ENCODE assay signal across 34 cellular contexts in the genomic region with DNA sequence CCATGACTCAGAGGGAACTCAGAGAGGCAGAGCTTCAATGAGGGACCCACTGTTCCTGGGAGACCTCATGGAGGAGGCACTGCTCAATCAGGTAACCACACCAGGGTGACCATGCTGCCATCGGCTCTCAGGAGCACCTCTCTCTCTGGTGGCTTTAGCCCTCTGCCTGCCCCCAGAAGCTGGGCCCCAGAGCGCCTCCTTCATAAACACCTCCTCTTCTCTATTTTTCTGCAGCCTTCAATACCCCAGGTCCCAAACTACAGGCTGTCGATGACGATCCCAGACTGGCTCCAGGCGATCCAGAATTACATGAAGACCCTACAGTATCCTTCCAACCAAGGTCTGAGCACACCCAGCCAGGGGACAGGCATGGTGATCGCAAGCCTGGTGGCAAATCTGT. TPM values are rescaled to one million over a fixed set of nuclear protein-coding genes. Genes with fewer than 3 reads are reported as not detected.
"Had no signal": no experiment of that assay in that cellular context is flagged by ENCODE, and none has a peak within 500 bp of the region (broad histone marks: within the 10 kb centered on the region; RNA-seq: fewer than 3 reads in every experiment).

No MANE protein-coding gene starts in this region.

- ATAC-seq: activated CD4-positive, alpha-beta T cell treated with anti-CD3 and anti-CD28 coated beads for 36 hours; foreskin keratinocyte; gastrocnemius medialis; heart left ventricle; T-helper 17 cell had no signal

- H3K4me1 ChIP-seq: esophagus muscularis mucosa, foreskin keratinocyte, gastrocnemius medialis, heart left ventricle had no signal

- FAIRE-seq: astrocyte, bronchial epithelial cell had no signal

- H3K9me3 ChIP-seq: esophagus muscularis mucosa, gastrocnemius medialis, heart left ventricle had no signal

- DNase-seq: activated CD4-positive, alpha-beta memory T cell treated with anti-CD3 and anti-CD28 coated beads, Interleukin-2, amount 10 ng/mL, durations not matched to agents 7 days and 5 days; activated CD4-positive, alpha-beta T cell treated with anti-CD3 and anti-CD28 coated beads for 36 hours; activated CD4-positive, alpha-beta T cell treated with anti-CD3 and anti-CD28 coated beads, Interleukin-2, amount 10 ng/mL, durations not matched to agents 24 days and 14 days; activated CD4-positive, CD25-positive, alpha-beta regulatory T cell; activated CD4-positive, CD25-positive, alpha-beta regulatory T cell treated with anti-CD3 and anti-CD28 coated beads, Interleukin-2, amount 50 U/mL, for 72 hours; activated CD8-positive, alpha-beta memory T cell treated with anti-CD3 and anti-CD28 coated beads, Interleukin-2, amount 50 U/mL, for 48 hours; activated gamma-delta T cell treated with Interleukin-2 at 50 U/mL for 16 hours; activated naive CD4-positive, alpha-beta T cell treated with anti-CD3 and anti-CD28 coated beads, Interleukin-2, amount 50 U/mL, for 16 hours; activated naive CD4-positive, alpha-beta T cell treated with Interleukin-2 at 50 U/mL for 16 hours; activated T-cell treated with anti-CD3 and anti-CD28 coated beads for 4 hours; activated T-cell treated with anti-CD3 and anti-CD28 coated beads, Interleukin-2, amount 50 U/mL, for 4 hours; amniotic stem cell; anterior cingulate cortex; brain microvascular endothelial cell; dorsolateral prefrontal cortex; effector memory CD4-positive, alpha-beta T cell; erythroblast; foreskin keratinocyte; gastrocnemius medialis; glutamatergic neuron; heart left ventricle; T-helper 1 cell; T-helper 17 cell; T1000; WERI-Rb-1 had no signal

- H3K27me3 ChIP-seq: brain microvascular endothelial cell, gastrocnemius medialis, heart left ventricle had no signal

- H3K4me3 Mint-ChIP-seq: activated CD4-positive, alpha-beta memory T cell treated with anti-CD3 and anti-CD28 coated beads, Interleukin-2, amount 10 ng/mL, durations not matched to agents 7 days and 5 days; activated CD4-positive, alpha-beta T cell treated with anti-CD3 and anti-CD28 coated beads for 36 hours; activated CD4-positive, alpha-beta T cell treated with anti-CD3 and anti-CD28 coated beads, Interleukin-2, amount 10 ng/mL, durations not matched to agents 24 days and 14 days; activated naive CD8-positive, alpha-beta T cell; activated T-cell treated with anti-CD3 and anti-CD28 coated beads, Interleukin-2, amount 50 U/mL, for 4 hours; central memory CD8-positive, alpha-beta T cell; dendritic cell treated with granulocyte-macrophage colony-stimulating factor and Interleukin-4, amounts not matched to agents 40 ng/mL and 50 ng/mL, for 4 days; T-helper 17 cell; T-helper 2 cell treated with Interferon-gamma antibody and Interleukin-4, amounts not matched to agents 5 μg/mL and 100 μg/mL, for 36 hours had no signal

- H3K9me3 Mint-ChIP-seq: activated CD4-positive, alpha-beta memory T cell treated with anti-CD3 and anti-CD28 coated beads, Interleukin-2, amount 10 ng/mL, durations not matched to agents 7 days and 5 days; activated CD4-positive, alpha-beta T cell treated with anti-CD3 and anti-CD28 coated beads, Interleukin-2, amount 10 ng/mL, durations not matched to agents 24 days and 14 days; activated T-cell treated with anti-CD3 and anti-CD28 coated beads, Interleukin-2, amount 50 U/mL, for 4 hours; activated T-helper 2 cell treated with anti-CD3 and anti-CD28 coated beads, Interferon-gamma antibody, Interleukin-2, Interleukin-4, amounts not matched to agents 10 μg/mL and 5 μg/mL and 100 μg/mL, durations not matched to agents 14 hours and 24 hours and 36 hours; central memory CD8-positive, alpha-beta T cell; dendritic cell treated with granulocyte-macrophage colony-stimulating factor and Interleukin-4, amounts not matched to agents 40 ng/mL and 50 ng/mL, for 4 days; T-helper 2 cell treated with Interferon-gamma antibody and Interleukin-4, amounts not matched to agents 5 μg/mL and 100 μg/mL, for 36 hours had no signal

- H3K27ac ChIP-seq: brain microvascular endothelial cell, coronary artery, dorsolateral prefrontal cortex, esophagus muscularis mucosa, foreskin keratinocyte, gastrocnemius medialis, heart left ventricle, WERI-Rb-1 had no signal

- H3K36me3 Mint-ChIP-seq: activated naive CD8-positive, alpha-beta T cell had no signal

- H3K27ac Mint-ChIP-seq: activated CD4-positive, alpha-beta memory T cell treated with anti-CD3 and anti-CD28 coated beads, Interleukin-2, amount 10 ng/mL, durations not matched to agents 7 days and 5 days; activated CD4-positive, alpha-beta T cell treated with anti-CD3 and anti-CD28 coated beads for 36 hours; activated CD4-positive, alpha-beta T cell treated with anti-CD3 and anti-CD28 coated beads, Interleukin-2, amount 10 ng/mL, durations not matched to agents 24 days and 14 days; activated naive CD8-positive, alpha-beta T cell; activated T-helper 2 cell treated with anti-CD3 and anti-CD28 coated beads, Interferon-gamma antibody, Interleukin-2, Interleukin-4, amounts not matched to agents 10 μg/mL and 5 μg/mL and 100 μg/mL, durations not matched to agents 14 hours and 24 hours and 36 hours; dendritic cell treated with granulocyte-macrophage colony-stimulating factor and Interleukin-4, amounts not matched to agents 40 ng/mL and 50 ng/mL, for 4 days; T-helper 17 cell; T-helper 2 cell treated with Interferon-gamma antibody and Interleukin-4, amounts not matched to agents 5 μg/mL and 100 μg/mL, for 36 hours had no signal

- H3K4me1 Mint-ChIP-seq: activated CD4-positive, alpha-beta memory T cell treated with anti-CD3 and anti-CD28 coated beads, Interleukin-2, amount 10 ng/mL, durations not matched to agents 7 days and 5 days; activated CD4-positive, alpha-beta T cell treated with anti-CD3 and anti-CD28 coated beads for 36 hours; activated CD4-positive, alpha-beta T cell treated with anti-CD3 and anti-CD28 coated beads, Interleukin-2, amount 10 ng/mL, durations not matched to agents 24 days and 14 days; central memory CD8-positive, alpha-beta T cell had no signal

- H3K4me3 ChIP-seq: coronary artery, dorsolateral prefrontal cortex, esophagus muscularis mucosa, gastrocnemius medialis, heart left ventricle had no signal

- H3K36me3 ChIP-seq: brain microvascular endothelial cell, gastrocnemius medialis, heart left ventricle had no signal

RNA-seq across cellular contexts. Expression of a gene that starts 10.6 kb away (rescaled TPM):
- total RNA-seq: bronchial epithelial cell had no signal
